ENCODE assay signal across 8 cellular contexts in genomic region chr16:77721752-77722314, GRCh38. TPM values are rescaled to one million over a fixed set of nuclear protein-coding genes. Genes with fewer than 3 reads are reported as not detected.
DNase-seq lines count a peak whose midpoint lies in the region; ATAC-seq and TF ChIP-seq lines count a peak whose summit lies in the region.

No MANE protein-coding gene starts in this region.

- H3K9me3 Mint-ChIP-seq in endodermal cell: peaks cover 2% of the 10 kb centered on the region
- H3K9me3 Mint-ChIP-seq in stimulated activated memory B cell treated with anti-CD40 and anti-IgM and Interleukin-4, amounts not matched to agents 10 μg/mL and 1 μg/mL and 100 μg/mL, for 72 hours: peaks cover 3% of the 10 kb centered on the region

- H3K4me3 ChIP-seq in BLaER1 (peak overlapping the region; percentile 76), endodermal cell (ENCODE audit: low read length) (no peak overlapping the region)

- H3K4me1 ChIP-seq in BLaER1: peaks cover 30% of the 10 kb centered on the region
- H3K4me1 ChIP-seq in endodermal cell (ENCODE audit: control insufficient read depth, insufficient read depth, low read length): no peaks in the 10 kb centered on the region

- H3K27ac Mint-ChIP-seq in endodermal cell: peak overlapping the region; percentile 86
- peak overlapping the region; percentile 83 for H3K27ac Mint-ChIP-seq in stimulated activated memory B cell treated with anti-CD40 and anti-IgM and Interleukin-4, amounts not matched to agents 10 μg/mL and 1 μg/mL and 100 μg/mL, for 72 hours

- no peak for DNase-seq in endodermal cell
- DNase-seq in SHP77 treated with DMSO at 0.1 percent for 48 hours (lab: John Stamatoyannopoulos, UW): no peak
- no peak for DNase-seq in NAMALWA (ENCODE audit: low spot score)

- H3K27me3 ChIP-seq in BLaER1 (no peaks in the 10 kb centered on the region), endodermal cell (ENCODE audit: control insufficient read depth, insufficient read depth, low read length, poor library complexity, severe bottlenecking) (no peaks in the 10 kb centered on the region)

- peak; percentile 25 for ATAC-seq in GM21360 (IDR thresholded peaks at IDR 0.05; ENCODE audit: unreplicated experiment)
- peak; percentile 24 for ATAC-seq in HG03460 (IDR thresholded peaks at IDR 0.05; ENCODE audit: unreplicated experiment)
- peak; percentile 43 for ATAC-seq in stimulated activated memory B cell treated with anti-CD40 and anti-IgM and Interleukin-4, amounts not matched to agents 10 μg/mL and 1 μg/mL and 100 μg/mL, for 72 hours
- no peak for ATAC-seq in esophagus mucosa

- no peak for TF ChIP-seq CTCF in endodermal cell (conservative IDR thresholded peaks at IDR 0.05)

- H3K36me3 ChIP-seq in BLaER1: no peaks in the 10 kb centered on the region
- no peaks in the 10 kb centered on the region for H3K36me3 ChIP-seq in endodermal cell (ENCODE audit: control insufficient read depth, insufficient read depth, low read length)

- WGBS in endodermal cell (ENCODE audit: insufficient coverage in 1 of 2, insufficient read length in 1 of 2), 2 experiments: 71 to 73% methylated on average over 9 to 12 of the region's 12 CpGs

- H3K4me2 ChIP-seq in BLaER1: peak overlapping the region; percentile 66

- H3K4me3 Mint-ChIP-seq in endodermal cell: peak overlapping the region; percentile 82
- peak overlapping the region; percentile 93 for H3K4me3 Mint-ChIP-seq in stimulated activated memory B cell treated with anti-CD40 and anti-IgM and Interleukin-4, amounts not matched to agents 10 μg/mL and 1 μg/mL and 100 μg/mL, for 72 hours

- H3K9ac ChIP-seq in BLaER1 (no peak overlapping the region), endodermal cell (ENCODE audit: extremely low read depth, low read length, poor library complexity, severe bottlenecking) (no peak overlapping the region)

- H3K9me3 ChIP-seq in BLaER1 (no peaks in the 10 kb centered on the region), endodermal cell (ENCODE audit: control insufficient read depth, low read length) (no peaks in the 10 kb centered on the region)

- H3K27ac ChIP-seq in BLaER1 (no peak overlapping the region), endodermal cell (ENCODE audit: low read depth, low read length) (no peak overlapping the region)

- peaks cover 2% of the 10 kb centered on the region for H3K36me3 Mint-ChIP-seq in endodermal cell (ENCODE audit: low read depth)
- peaks cover 6% of the 10 kb centered on the region for H3K36me3 Mint-ChIP-seq in stimulated activated memory B cell treated with anti-CD40 and anti-IgM and Interleukin-4, amounts not matched to agents 10 μg/mL and 1 μg/mL and 100 μg/mL, for 72 hours

- no peaks in the 10 kb centered on the region for H4K20me1 ChIP-seq in BLaER1

- peaks cover 12% of the 10 kb centered on the region for H3K4me1 Mint-ChIP-seq in endodermal cell
- peaks cover 16% of the 10 kb centered on the region for H3K4me1 Mint-ChIP-seq in stimulated activated memory B cell treated with anti-CD40 and anti-IgM and Interleukin-4, amounts not matched to agents 10 μg/mL and 1 μg/mL and 100 μg/mL, for 72 hours

- no peaks in the 10 kb centered on the region for H3K27me3 Mint-ChIP-seq in endodermal cell (ENCODE audit: insufficient read depth)
- H3K27me3 Mint-ChIP-seq in stimulated activated memory B cell treated with anti-CD40 and anti-IgM and Interleukin-4, amounts not matched to agents 10 μg/mL and 1 μg/mL and 100 μg/mL, for 72 hours: no peaks in the 10 kb centered on the region

RNA-seq across cellular contexts. Expression of gene NUDT7, which starts 0.5 kb away (rescaled TPM):
- 10 to 100 TPM in 1 of 2 donors, 1 to 10 TPM in 1; 6.1 to 10.9 TPM for total RNA-seq in endodermal cell
- 14.1 TPM for polyA plus RNA-seq in endodermal cell (2013, experiment 1 of 2)
- polyA plus RNA-seq in endodermal cell (2013, experiment 2 of 2): 12.7 TPM
- total RNA-seq in esophagus mucosa: 7.6 TPM
